12 cellular contexts compared by ENCODE assay signal in the genomic region with DNA sequence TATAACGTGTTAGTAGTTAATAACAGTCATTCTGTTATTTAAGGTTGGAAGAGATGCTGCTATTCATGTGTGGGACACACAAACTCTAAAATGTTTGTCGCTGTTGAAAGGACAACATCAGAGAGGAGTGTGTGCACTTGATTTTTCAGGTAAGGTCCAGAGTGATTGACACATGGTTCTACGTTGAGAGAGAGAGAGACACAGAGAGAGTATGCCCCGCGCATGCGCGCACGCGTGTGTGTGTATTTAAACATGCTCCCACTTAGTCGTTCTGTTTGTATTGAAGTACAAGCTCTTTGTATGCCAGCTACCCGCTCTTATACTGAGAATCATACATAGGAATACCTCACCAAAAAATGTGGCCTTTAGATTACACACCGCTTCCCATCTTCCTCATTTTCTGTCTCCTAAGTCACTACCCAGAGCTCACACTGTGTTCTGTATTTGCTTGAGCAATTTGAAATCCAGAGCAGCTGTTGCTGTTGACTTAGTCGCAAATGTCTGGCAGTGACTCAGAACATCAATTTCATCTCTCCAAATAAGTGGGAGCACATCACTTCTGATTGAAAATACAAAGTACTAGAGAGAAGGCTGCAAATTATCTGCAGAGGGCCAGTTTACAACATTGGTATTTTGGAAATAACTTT.
DNase-seq lines count a peak whose midpoint lies in the region; ATAC-seq and TF ChIP-seq lines count a peak whose summit lies in the region.
"Had no signal": no experiment of that assay in that cellular context is flagged by ENCODE, and none has a peak within 500 bp of the region (broad histone marks: within the 10 kb centered on the region; RNA-seq: fewer than 3 reads in every experiment).

No MANE protein-coding gene starts in this region.

- DNase-seq in COLO668 (lab: John Stamatoyannopoulos, UW; ENCODE audit: unreplicated experiment) (peak; percentile 91), NCI-H1105 (lab: John Stamatoyannopoulos, UW) (peak; percentile 51), NCI-H82 (lab: John Stamatoyannopoulos, UW) (peak; percentile 70), fibroblast of villous mesenchyme (ENCODE audit: low read depth) (peak; percentile 8), right cardiac atrium (no peak)
- DNase-seq in activated CD4-positive, alpha-beta T cell treated with anti-CD3 and anti-CD28 coated beads for 48 hours, result no peak

- no peaks in the 10 kb centered on the region for H3K9me3 ChIP-seq in right cardiac atrium (ENCODE audit: control insufficient read depth, low read length)
- H3K9me3 ChIP-seq: BLaER1, prostate gland had no signal

- no peaks in the 10 kb centered on the region for H3K4me1 ChIP-seq in right cardiac atrium (ENCODE audit: control insufficient read depth, insufficient read depth, low read length)
- H3K4me1 ChIP-seq: BLaER1, prostate gland had no signal

- intact Hi-C loops in right cardiac atrium (cut with DNase I), result no loop called here

- no peak overlapping the region for H3K27ac ChIP-seq in right cardiac atrium (ENCODE audit: low read length)
- H3K27ac ChIP-seq: BLaER1, coronary artery, prostate gland, VCaP had no signal

- TF ChIP-seq CTCF in fibroblast of villous mesenchyme (IDR thresholded peaks at IDR 0.05; ENCODE audit: insufficient read depth, low read depth, low read length), result no peak

- H3K27me3 ChIP-seq in right cardiac atrium (ENCODE audit: control insufficient read depth, insufficient read depth), result no peaks in the 10 kb centered on the region
- H3K27me3 ChIP-seq: BLaER1 had no signal

- 89% methylated on average over 13 of the region's 13 CpGs for WGBS in right cardiac atrium

- ATAC-seq in HG02571 (IDR thresholded peaks at IDR 0.05; ENCODE audit: unreplicated experiment) (no peak), HG02610 (IDR thresholded peaks at IDR 0.05; ENCODE audit: unreplicated experiment) (no peak), right cardiac atrium (no peak)

- H3K4me3 ChIP-seq in fibroblast of villous mesenchyme (ENCODE audit: low read depth, low read length) (no peak overlapping the region), right cardiac atrium (ENCODE audit: low read length) (no peak overlapping the region)
- H3K4me3 ChIP-seq: BLaER1, coronary artery, prostate gland had no signal

Comparison
In these comparisons a context has a peak if more than half of its experiments do, and no peak if none do; other contexts are left out.
1. DNase-seq: peak in COLO668 (single experiment), NCI-H1105 (single experiment), NCI-H82 (single experiment) and fibroblast of villous mesenchyme (single experiment); none in right cardiac atrium (0 of 3) and activated CD4-positive, alpha-beta T cell treated with anti-CD3 and anti-CD28 coated beads for 48 hours (single experiment).